ENCODE assay signal across 27 cellular contexts in the genomic region with DNA sequence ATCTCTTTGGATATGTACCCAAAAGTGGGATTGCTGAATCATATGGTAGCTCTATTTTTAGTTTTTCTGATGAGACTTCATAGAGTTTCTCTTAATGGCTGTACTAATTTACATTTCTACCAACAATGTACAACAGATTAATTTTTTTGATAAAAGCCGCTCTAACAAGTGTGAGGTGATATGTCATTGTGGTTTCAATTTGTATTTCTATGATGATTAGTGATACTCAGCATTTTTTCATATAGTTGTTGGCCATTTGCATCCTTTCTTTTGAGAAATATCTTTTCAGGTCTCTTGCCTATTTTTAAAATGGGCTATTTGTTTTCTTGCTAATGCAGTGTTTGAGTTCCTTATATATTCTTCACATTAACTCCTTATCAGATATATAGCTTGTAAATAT. TPM values are rescaled to one million over a fixed set of nuclear protein-coding genes. Genes with fewer than 3 reads are reported as not detected.
"Had no signal": no experiment of that assay in that cellular context is flagged by ENCODE, and none has a peak within 500 bp of the region (broad histone marks: within the 10 kb centered on the region; RNA-seq: fewer than 3 reads in every experiment).

No MANE protein-coding gene starts in this region.

- H3K27ac Mint-ChIP-seq: activated naive CD8-positive, alpha-beta T cell treated with anti-CD3 and anti-CD28 coated beads, Interleukin-2, amount 10 ng/mL, durations not matched to agents 7 days and 5 days had no signal

- H3K36me3 ChIP-seq: adrenal gland had no signal

- H3K4me1 ChIP-seq: adrenal gland had no signal

- H3K4me3 Mint-ChIP-seq: activated naive CD8-positive, alpha-beta T cell treated with anti-CD3 and anti-CD28 coated beads, Interleukin-2, amount 10 ng/mL, durations not matched to agents 7 days and 5 days had no signal

- H3K27me3 ChIP-seq: adrenal gland had no signal

- H3K27ac ChIP-seq: adrenal gland had no signal

- DNase-seq: activated CD4-positive, alpha-beta T cell treated with anti-CD3 and anti-CD28 coated beads for 48 hours; activated CD4-positive, alpha-beta T cell treated with anti-CD3 and anti-CD28 coated beads, Interleukin-2, amount 50 U/mL, for 4 hours; activated CD4-positive, CD25-positive, alpha-beta regulatory T cell treated with anti-CD3 and anti-CD28 coated beads, Interleukin-2, amount 50 U/mL, for 72 hours; activated CD8-positive, alpha-beta memory T cell treated with anti-CD3 and anti-CD28 coated beads for 24 hours; activated naive CD4-positive, alpha-beta T cell treated with anti-CD3 and anti-CD28 coated beads, Interleukin-2, amount 50 U/mL, for 16 hours; activated naive CD8-positive, alpha-beta T cell treated with anti-CD3 and anti-CD28 coated beads, Interleukin-2, amount 10 ng/mL, durations not matched to agents 7 days and 5 days; activated T-cell treated with anti-CD3 and anti-CD28 coated beads, Interleukin-2, amount 50 U/mL, for 48 hours; adrenal gland; anterior cingulate cortex; cerebellar nuclear complex; Kasumi-1; KBM-7; NCI-H1092; NCI-H1417; NCI-H2029; NCI-H2107; NCI-H2171 treated with DMSO at 0.1 percent for 48 hours; NCI-H345; NCI-H510A; NCI-H526 treated with DMSO at 0.1 percent for 48 hours; NCI-H82; SIG-M5; T-cell had no signal

- ATAC-seq: T-cell had no signal

- H3K27me3 Mint-ChIP-seq: activated naive CD8-positive, alpha-beta T cell treated with anti-CD3 and anti-CD28 coated beads, Interleukin-2, amount 10 ng/mL, durations not matched to agents 7 days and 5 days; T-cell had no signal

- H3K36me3 Mint-ChIP-seq: T-cell had no signal

- H3K4me3 ChIP-seq: adrenal gland had no signal

RNA-seq across cellular contexts. Expression of a gene that starts 4.3 kb away (rescaled TPM):
- total RNA-seq: M059J, OCI-LY7, RPMI7951 had no signal

RNA-seq across cellular contexts. Expression of a gene that starts 45.8 kb away (rescaled TPM):
- total RNA-seq: adrenal gland, cardiac septum, M059J, RPMI7951 had no signal
- polyA plus RNA-seq: adrenal gland had no signal
